ENCODE assay signal across 8 cellular contexts in the genomic region with DNA sequence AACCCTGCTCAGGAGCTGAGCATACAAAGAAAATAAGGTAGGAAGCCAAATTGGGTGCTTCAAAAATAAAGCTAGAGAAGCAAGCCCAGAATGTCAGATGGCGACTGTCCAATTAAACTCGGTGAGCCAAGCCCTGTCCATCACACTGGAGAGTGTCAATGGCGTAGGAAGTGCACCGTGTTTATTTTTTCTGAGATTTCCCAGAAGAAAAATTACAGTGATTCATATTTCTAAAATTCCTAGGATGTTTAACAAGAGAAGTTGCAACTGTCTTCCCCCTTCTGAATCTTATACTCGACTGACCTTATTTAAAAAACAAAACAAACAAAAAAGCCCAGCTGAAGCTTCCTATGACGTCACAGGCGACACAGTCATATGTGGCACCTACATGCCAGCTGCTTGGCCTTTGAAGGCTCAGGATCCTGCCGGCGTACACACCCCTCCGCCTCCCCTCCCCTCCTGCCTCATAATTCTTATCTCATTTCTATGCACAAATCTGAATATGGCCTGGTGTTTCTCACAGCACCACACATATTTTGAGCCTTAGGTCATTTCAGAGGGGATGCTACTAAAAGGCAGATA.
DNase-seq lines count a peak whose midpoint lies in the region; ATAC-seq and TF ChIP-seq lines count a peak whose summit lies in the region.

No MANE protein-coding gene starts in this region.

- H3K4me3 Mint-ChIP-seq in osteocyte (ENCODE audit: unreplicated experiment), result peak overlapping the region; percentile 28

- TF ChIP-seq CTCF in osteocyte (IDR thresholded peaks at IDR 0.05), result no peak

- no peaks in the 10 kb centered on the region for H3K27me3 Mint-ChIP-seq in osteocyte (ENCODE audit: unreplicated experiment)

- no peaks in the 10 kb centered on the region for H3K27me3 ChIP-seq in duodenal mucosa (ENCODE audit: control insufficient read depth in 1 of 2, insufficient read depth in 2 of 2, low read length in 2 of 2)

- no peak overlapping the region for H3K9ac ChIP-seq in duodenal mucosa (ENCODE audit: low read depth in 1 of 2, low read length in 2 of 2)

- peaks cover 77% of the 10 kb centered on the region for H3K4me1 Mint-ChIP-seq in osteocyte (ENCODE audit: unreplicated experiment)

- H3K9me3 ChIP-seq in duodenal mucosa (ENCODE audit: control insufficient read depth in 1 of 2, low read length in 2 of 2), result no peaks in the 10 kb centered on the region

- no peaks in the 10 kb centered on the region for H3K9me3 Mint-ChIP-seq in osteocyte (ENCODE audit: unreplicated experiment)

- no peaks in the 10 kb centered on the region for H3K36me3 ChIP-seq in duodenal mucosa (ENCODE audit: control insufficient read depth in 1 of 2, insufficient read depth in 2 of 2, low read length in 2 of 2)

- DNase-seq in H4 (ENCODE audit: low spot score) (peak; percentile 81), T1000 (lab: John Stamatoyannopoulos, UW) (peak; percentile 49), osteocyte (ENCODE audit: extremely low spot score, unreplicated experiment) (no peak), HEK293T (ENCODE audit: extremely low spot score) (no peak), NCI-H1417 treated with DMSO at 0.1 percent for 48 hours (lab: John Stamatoyannopoulos, UW) (no peak), GDM1 (lab: John Stamatoyannopoulos, UW) (no peak)

- H3K4me1 ChIP-seq in duodenal mucosa (ENCODE audit: control insufficient read depth in 1 of 2, insufficient read depth in 2 of 2, low read length in 2 of 2), result peaks cover 19 to 59% of the 10 kb centered on the region in 2 donors

- no peak for ATAC-seq in HG03442 (IDR thresholded peaks at IDR 0.05; ENCODE audit: unreplicated experiment)

- peaks cover 2% of the 10 kb centered on the region for H3K36me3 Mint-ChIP-seq in osteocyte (ENCODE audit: unreplicated experiment)

- peak overlapping the region; percentile 91 for H3K27ac Mint-ChIP-seq in osteocyte (ENCODE audit: unreplicated experiment)

- POLR2A ChIA-PET in HEK293T (lab: Yijun Ruan, JAX), result no interaction called here

- no peak overlapping the region for H3K4me3 ChIP-seq in duodenal mucosa (ENCODE audit: low read depth in 1 of 2, low read length in 2 of 2)

- peak overlapping the region; percentile 30 for H3K27ac ChIP-seq in duodenal mucosa (ENCODE audit: low read depth, low read length)

- CTCF ChIA-PET in HEK293T (lab: Yijun Ruan, JAX), result interaction anchor here (0.8 kb wide), 1 partner anchor 59 kb away, joined by 3 read pairs; no protein-coding TSS in a partner anchor

TF ChIP-seq in HEK293T, 16 proteins besides CTCF, POLR2A, EP300 and RAD21:
- TF ChIP-seq FOXA1 (IDR thresholded peaks at IDR 0.05) (no peak), ELF4 (IDR thresholded peaks at IDR 0.05) (no peak), L3MBTL2 (conservative IDR thresholded peaks at IDR 0.05) (no peak), LEF1 (IDR thresholded peaks at IDR 0.05; ENCODE audit: borderline replicate concordance) (no peak), CTBP1 (IDR thresholded peaks at IDR 0.05; ENCODE audit: borderline replicate concordance) (no peak), BHLHE40 (IDR thresholded peaks at IDR 0.05; ENCODE audit: borderline replicate concordance) (no peak), SUZ12 (IDR thresholded peaks at IDR 0.05) (no peak), HDGF (IDR thresholded peaks at IDR 0.05; ENCODE audit: borderline replicate concordance) (no peak), ARNT (IDR thresholded peaks at IDR 0.05) (no peak), SP1 (IDR thresholded peaks at IDR 0.05) (no peak), FOXK2 (IDR thresholded peaks at IDR 0.05) (no peak), NFRKB (IDR thresholded peaks at IDR 0.05) (no peak), FOXM1 (IDR thresholded peaks at IDR 0.05; ENCODE audit: borderline replicate concordance) (no peak), TARDBP (IDR thresholded peaks at IDR 0.05) (no peak), ZNF384 (IDR thresholded peaks at IDR 0.05) (no peak)
- TF ChIP-seq, protein P1, sequence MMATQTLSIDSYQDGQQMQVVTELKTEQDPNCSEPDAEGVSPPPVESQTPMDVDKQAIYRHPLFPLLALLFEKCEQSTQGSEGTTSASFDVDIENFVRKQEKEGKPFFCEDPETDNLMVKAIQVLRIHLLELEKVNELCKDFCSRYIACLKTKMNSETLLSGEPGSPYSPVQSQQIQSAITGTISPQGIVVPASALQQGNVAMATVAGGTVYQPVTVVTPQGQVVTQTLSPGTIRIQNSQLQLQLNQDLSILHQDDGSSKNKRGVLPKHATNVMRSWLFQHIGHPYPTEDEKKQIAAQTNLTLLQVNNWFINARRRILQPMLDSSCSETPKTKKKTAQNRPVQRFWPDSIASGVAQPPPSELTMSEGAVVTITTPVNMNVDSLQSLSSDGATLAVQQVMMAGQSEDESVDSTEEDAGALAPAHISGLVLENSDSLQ (IDR thresholded peaks at IDR 0.05), result no peak

Comparison
In these comparisons a context has a peak if more than half of its experiments do, and no peak if none do; other contexts are left out.
1. DNase-seq: peak in H4 (single experiment) and T1000 (single experiment); none in osteocyte (single experiment), HEK293T (single experiment), NCI-H1417 treated with DMSO at 0.1 percent for 48 hours (single experiment) and GDM1 (single experiment).